Comparison of ENCODE assay signal across 22 cellular contexts in the genomic region with DNA sequence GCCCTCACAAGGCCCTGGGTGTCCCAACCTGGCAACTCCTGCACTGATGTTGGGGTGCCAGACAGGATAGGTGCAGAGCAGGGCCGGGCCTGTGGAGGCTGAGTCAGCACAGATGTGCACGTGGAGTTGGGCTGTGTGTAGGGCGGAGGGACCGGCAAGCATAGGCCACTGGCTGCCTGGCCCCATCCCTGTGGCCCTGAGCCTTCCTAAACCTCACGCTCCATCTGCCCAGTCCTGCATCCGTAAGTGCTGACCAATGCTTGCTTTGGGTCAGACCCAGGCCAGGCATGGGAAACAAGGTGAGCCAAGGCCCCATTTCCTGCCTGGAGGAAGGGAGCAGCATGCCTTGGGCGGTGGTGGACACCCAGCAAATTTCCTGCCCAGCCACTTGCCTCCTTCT. TPM values are rescaled to one million over a fixed set of nuclear protein-coding genes. Genes with fewer than 3 reads are reported as not detected.
DNase-seq lines count a peak whose midpoint lies in the region; ATAC-seq and TF ChIP-seq lines count a peak whose summit lies in the region.
"Had no signal": no experiment of that assay in that cellular context is flagged by ENCODE, and none has a peak within 500 bp of the region (broad histone marks: within the 10 kb centered on the region; RNA-seq: fewer than 3 reads in every experiment).

No MANE protein-coding gene starts in this region.

- ATAC-seq in activated CD8-positive, alpha-beta T cell treated with anti-CD3 and anti-CD28 coated beads, Interleukin-2, amount 10 ng/mL, durations not matched to agents 7 days and 5 days: peak; percentile 45
- ATAC-seq in activated CD8-positive, alpha-beta T cell treated with anti-CD3 and anti-CD28 coated beads for 36 hours: no peak
- ATAC-seq in sciatic nerve: peak; percentile 42
- no peak for ATAC-seq in stimulated activated naive B cell treated with anti-CD40 and anti-IgM and Interleukin-4, amounts not matched to agents 10 μg/mL and 1 μg/mL and 100 μg/mL, for 72 hours (replicated peaks)
- no peak for ATAC-seq in GM21381 (IDR thresholded peaks at IDR 0.05; ENCODE audit: unreplicated experiment)
- ATAC-seq: HCT116; left colon; naive thymus-derived CD4-positive, alpha-beta T cell; T-cell had no signal

- no peaks in the 10 kb centered on the region for H3K36me3 ChIP-seq in stomach
- H3K36me3 ChIP-seq: adrenal gland, breast epithelium, heart right ventricle, ovary had no signal

- H3K4me1 ChIP-seq in stomach: peaks cover 0 to 7% (median 4%) of the 10 kb centered on the region in 4 donors
- H3K4me1 ChIP-seq: breast epithelium had no signal

- TF ChIP-seq POLR2A in stomach (IDR thresholded peaks at IDR 0.05): no peak

- no peak overlapping the region for H3K27ac ChIP-seq in stomach
- H3K27ac ChIP-seq: adrenal gland, breast epithelium, heart right ventricle, ovary had no signal

- no peak overlapping the region for H3K4me3 ChIP-seq in stomach
- H3K4me3 ChIP-seq: adrenal gland, breast epithelium, heart right ventricle, ovary had no signal

- no peak for TF ChIP-seq CTCF in activated CD8-positive, alpha-beta T cell treated with anti-CD3 and anti-CD28 coated beads for 36 hours (IDR thresholded peaks at IDR 0.05)
- no peak for TF ChIP-seq CTCF in stomach (IDR thresholded peaks at IDR 0.05)

- H3K4me1 Mint-ChIP-seq in activated CD8-positive, alpha-beta T cell treated with anti-CD3 and anti-CD28 coated beads, Interleukin-2, amount 10 ng/mL, durations not matched to agents 7 days and 5 days (ENCODE audit: low read depth): peaks cover 31% of the 10 kb centered on the region
- peaks cover 7% of the 10 kb centered on the region for H3K4me1 Mint-ChIP-seq in activated CD8-positive, alpha-beta T cell treated with anti-CD3 and anti-CD28 coated beads for 36 hours (ENCODE audit: low read depth)
- H3K4me1 Mint-ChIP-seq in stimulated activated naive B cell treated with anti-CD40 and anti-IgM and Interleukin-4, amounts not matched to agents 10 μg/mL and 1 μg/mL and 100 μg/mL, for 72 hours: peaks cover 60 to 78% of the 10 kb centered on the region in 2 donors
- H3K4me1 Mint-ChIP-seq: activated CD4-positive, alpha-beta T cell treated with anti-CD3 and anti-CD28 coated beads, Interleukin-2, amount 10 ng/mL, durations not matched to agents 24 days and 14 days had no signal

- WGBS in stomach, 5 donors: 63 to 73% (median 71%) methylated on average over 7 of the region's 7 CpGs

- no peak for TF ChIP-seq EP300 in stomach (IDR thresholded peaks at IDR 0.05)

- peak overlapping the region; percentile 89 for H3K27ac Mint-ChIP-seq in activated CD8-positive, alpha-beta T cell treated with anti-CD3 and anti-CD28 coated beads, Interleukin-2, amount 10 ng/mL, durations not matched to agents 7 days and 5 days
- H3K27ac Mint-ChIP-seq in activated CD8-positive, alpha-beta T cell treated with anti-CD3 and anti-CD28 coated beads for 36 hours: no peak overlapping the region
- no peak overlapping the region for H3K27ac Mint-ChIP-seq in stimulated activated naive B cell treated with anti-CD40 and anti-IgM and Interleukin-4, amounts not matched to agents 10 μg/mL and 1 μg/mL and 100 μg/mL, for 72 hours
- H3K27ac Mint-ChIP-seq: activated CD4-positive, alpha-beta T cell treated with anti-CD3 and anti-CD28 coated beads, Interleukin-2, amount 10 ng/mL, durations not matched to agents 24 days and 14 days; naive thymus-derived CD4-positive, alpha-beta T cell; T-cell had no signal

- no peak for DNase-seq in activated CD8-positive, alpha-beta T cell treated with anti-CD3 and anti-CD28 coated beads, Interleukin-2, amount 10 ng/mL, durations not matched to agents 7 days and 5 days
- DNase-seq in activated CD8-positive, alpha-beta T cell treated with anti-CD3 and anti-CD28 coated beads for 36 hours: no peak
- DNase-seq in NAMALWA (ENCODE audit: low spot score): peak; percentile 36
- peak; percentile 62 for DNase-seq in cerebellar cortex (ENCODE audit: low spot score)
- no peak for DNase-seq in sciatic nerve (ENCODE audit: low spot score)
- DNase-seq in stimulated activated naive B cell treated with anti-CD40 and anti-IgM and Interleukin-4, amounts not matched to agents 10 μg/mL and 1 μg/mL and 100 μg/mL, for 72 hours: no peak
- DNase-seq in stomach: no peak
- DNase-seq: activated CD4-positive, alpha-beta T cell treated with anti-CD3 and anti-CD28 coated beads, Interleukin-2, amount 10 ng/mL, durations not matched to agents 24 days and 14 days; adrenal gland; GF-D8; heart right ventricle; left colon; naive thymus-derived CD4-positive, alpha-beta T cell; NCI-H2171 treated with DMSO at 0.1 percent for 48 hours; ovary; SIG-M5; stimulated activated CD4-positive, alpha-beta T cell treated with anti-CD3 and anti-CD28 coated beads, Interleukin-12 subunit alpha, Interleukin-12 subunit beta, amount 100 ng/mL, for 4 hours; stimulated activated CD4-positive, alpha-beta T cell treated with anti-CD3 and anti-CD28 coated beads, Interleukin-4, amount 100 ng/mL, for 4 hours; T-cell had no signal

- intact Hi-C loops in activated CD8-positive, alpha-beta T cell treated with anti-CD3 and anti-CD28 coated beads for 36 hours (cut with micrococcal nuclease): no loop called here
- intact Hi-C loops in sciatic nerve (cut with DNase I) (no loop called here), stomach (cut with DNase I; ENCODE audit: low total_unique reads) (no loop called here)

- peaks cover 20% of the 10 kb centered on the region for H3K27me3 Mint-ChIP-seq in activated CD8-positive, alpha-beta T cell treated with anti-CD3 and anti-CD28 coated beads, Interleukin-2, amount 10 ng/mL, durations not matched to agents 7 days and 5 days (ENCODE audit: low read depth)
- H3K27me3 Mint-ChIP-seq in activated CD8-positive, alpha-beta T cell treated with anti-CD3 and anti-CD28 coated beads for 36 hours: peaks cover 3% of the 10 kb centered on the region
- H3K27me3 Mint-ChIP-seq in stimulated activated naive B cell treated with anti-CD40 and anti-IgM and Interleukin-4, amounts not matched to agents 10 μg/mL and 1 μg/mL and 100 μg/mL, for 72 hours: peaks cover under 1 to 4% of the 10 kb centered on the region in 2 donors

- H3K9me3 ChIP-seq in stomach: no peaks in the 10 kb centered on the region
- H3K9me3 ChIP-seq: adrenal gland, breast epithelium, heart right ventricle, ovary had no signal

- peak overlapping the region; percentile 38 for H3K4me3 Mint-ChIP-seq in activated CD8-positive, alpha-beta T cell treated with anti-CD3 and anti-CD28 coated beads, Interleukin-2, amount 10 ng/mL, durations not matched to agents 7 days and 5 days
- H3K4me3 Mint-ChIP-seq in activated CD8-positive, alpha-beta T cell treated with anti-CD3 and anti-CD28 coated beads for 36 hours: no peak overlapping the region
- H3K4me3 Mint-ChIP-seq in stimulated activated naive B cell treated with anti-CD40 and anti-IgM and Interleukin-4, amounts not matched to agents 10 μg/mL and 1 μg/mL and 100 μg/mL, for 72 hours: no peak overlapping the region
- H3K4me3 Mint-ChIP-seq: activated CD4-positive, alpha-beta T cell treated with anti-CD3 and anti-CD28 coated beads, Interleukin-2, amount 10 ng/mL, durations not matched to agents 24 days and 14 days; naive thymus-derived CD4-positive, alpha-beta T cell; T-cell had no signal

- no peaks in the 10 kb centered on the region for H3K9me3 Mint-ChIP-seq in activated CD8-positive, alpha-beta T cell treated with anti-CD3 and anti-CD28 coated beads, Interleukin-2, amount 10 ng/mL, durations not matched to agents 7 days and 5 days (ENCODE audit: insufficient read depth)
- no peaks in the 10 kb centered on the region for H3K9me3 Mint-ChIP-seq in activated CD8-positive, alpha-beta T cell treated with anti-CD3 and anti-CD28 coated beads for 36 hours
- no peaks in the 10 kb centered on the region for H3K9me3 Mint-ChIP-seq in stimulated activated naive B cell treated with anti-CD40 and anti-IgM and Interleukin-4, amounts not matched to agents 10 μg/mL and 1 μg/mL and 100 μg/mL, for 72 hours
- H3K9me3 Mint-ChIP-seq: activated CD4-positive, alpha-beta T cell treated with anti-CD3 and anti-CD28 coated beads, Interleukin-2, amount 10 ng/mL, durations not matched to agents 24 days and 14 days; T-cell had no signal

- CTCF ChIA-PET in activated CD8-positive, alpha-beta T cell treated with anti-CD3 and anti-CD28 coated beads, Interleukin-2, amount 10 ng/mL, durations not matched to agents 7 days and 5 days (lab: Charles Lee): interaction anchor here (0.7 to 2.5 kb wide), 3 partner anchors 8 to 73 kb away, joined by 3 to 12 read pairs (median 3); no protein-coding TSS in a partner anchor
- CTCF ChIA-PET in activated CD8-positive, alpha-beta T cell treated with anti-CD3 and anti-CD28 coated beads for 36 hours (lab: Charles Lee): interaction anchor here (1.1 kb wide), 1 partner anchor 13 kb away, joined by 9 read pairs; no protein-coding TSS in a partner anchor

- POLR2A ChIA-PET in activated CD8-positive, alpha-beta T cell treated with anti-CD3 and anti-CD28 coated beads, Interleukin-2, amount 10 ng/mL, durations not matched to agents 7 days and 5 days (lab: Charles Lee): no interaction called here
- POLR2A ChIA-PET in activated CD8-positive, alpha-beta T cell treated with anti-CD3 and anti-CD28 coated beads for 36 hours (lab: Charles Lee): no interaction called here

- H3K27me3 ChIP-seq in stomach: peaks cover 0 to 48% (median 15%) of the 10 kb centered on the region in 3 donors
- H3K27me3 ChIP-seq: ovary had no signal

- H3K36me3 Mint-ChIP-seq in activated CD8-positive, alpha-beta T cell treated with anti-CD3 and anti-CD28 coated beads, Interleukin-2, amount 10 ng/mL, durations not matched to agents 7 days and 5 days (ENCODE audit: low read depth): no peaks in the 10 kb centered on the region
- no peaks in the 10 kb centered on the region for H3K36me3 Mint-ChIP-seq in activated CD8-positive, alpha-beta T cell treated with anti-CD3 and anti-CD28 coated beads for 36 hours (ENCODE audit: low read depth)
- H3K36me3 Mint-ChIP-seq in stimulated activated naive B cell treated with anti-CD40 and anti-IgM and Interleukin-4, amounts not matched to agents 10 μg/mL and 1 μg/mL and 100 μg/mL, for 72 hours: no peaks in the 10 kb centered on the region
- H3K36me3 Mint-ChIP-seq: naive thymus-derived CD4-positive, alpha-beta T cell; T-cell had no signal

RNA-seq across cellular contexts. Expression of a gene that starts 5.8 kb away (rescaled TPM):
- 10 to 100 TPM; 47.8 to 53.8 TPM for total RNA-seq in activated CD8-positive, alpha-beta T cell treated with anti-CD3 and anti-CD28 coated beads, Interleukin-2, amount 10 ng/mL, durations not matched to agents 7 days and 5 days
- total RNA-seq in activated CD8-positive, alpha-beta T cell treated with anti-CD3 and anti-CD28 coated beads for 36 hours: 10 to 100 TPM; 31.7 to 39.2 TPM
- 77.5 TPM for total RNA-seq in sciatic nerve
- total RNA-seq in stomach: 10 to 100 TPM; 18.1 to 46.9 (median 30.7) TPM
- polyA plus RNA-seq in stomach: 10 to 100 TPM in 1 of 3 donors, 1 to 10 TPM in 2; 6.7 to 10.4 (median 9.5) TPM

Comparison
In these comparisons a context has a peak if more than half of its experiments do, and no peak if none do; other contexts are left out.
1. ATAC-seq: peak in activated CD8-positive, alpha-beta T cell treated with anti-CD3 and anti-CD28 coated beads, Interleukin-2, amount 10 ng/mL, durations not matched to agents 7 days and 5 days (single experiment) and sciatic nerve (single experiment); none in activated CD8-positive, alpha-beta T cell treated with anti-CD3 and anti-CD28 coated beads for 36 hours (single experiment), stimulated activated naive B cell treated with anti-CD40 and anti-IgM and Interleukin-4, amounts not matched to agents 10 μg/mL and 1 μg/mL and 100 μg/mL, for 72 hours (0 of 2) and GM21381 (single experiment).
2. DNase-seq: peak in NAMALWA (single experiment) and cerebellar cortex (single experiment); none in activated CD8-positive, alpha-beta T cell treated with anti-CD3 and anti-CD28 coated beads, Interleukin-2, amount 10 ng/mL, durations not matched to agents 7 days and 5 days (single experiment), activated CD8-positive, alpha-beta T cell treated with anti-CD3 and anti-CD28 coated beads for 36 hours (single experiment), sciatic nerve (single experiment), stimulated activated naive B cell treated with anti-CD40 and anti-IgM and Interleukin-4, amounts not matched to agents 10 μg/mL and 1 μg/mL and 100 μg/mL, for 72 hours (single experiment) and stomach (single experiment).